Comparison of ENCODE assay signal across 8 cellular contexts in genomic region chrX:55452825-55453124, GRCh38. TPM values are rescaled to one million over a fixed set of nuclear protein-coding genes. Genes with fewer than 3 reads are reported as not detected.
DNase-seq lines count a peak whose midpoint lies in the region; TF ChIP-seq lines count a peak whose summit lies in the region.

No MANE protein-coding gene starts in this region.

- H3K36me3 Mint-ChIP-seq in endothelial cell (ENCODE audit: low read depth, unreplicated experiment) = no peaks in the 10 kb centered on the region

- H3K79me1 ChIP-seq in trophoblast cell (ENCODE audit: low read length) = peaks cover 3% of the 10 kb centered on the region

- peak overlapping the region; percentile 88 for H3K4me3 ChIP-seq in OCI-LY3 (ENCODE audit: low read length)
- peak overlapping the region; percentile 70 for H3K4me3 ChIP-seq in trophoblast cell (ENCODE audit: low read depth, low read length)

- no peak overlapping the region for H3K14ac ChIP-seq in trophoblast cell (ENCODE audit: low read length)

- no peaks in the 10 kb centered on the region for H3K27me3 ChIP-seq in OCI-LY3 (ENCODE audit: low read depth, low read length)
- no peaks in the 10 kb centered on the region for H3K27me3 ChIP-seq in trophoblast cell (ENCODE audit: insufficient read depth, low read length)

- H4K8ac ChIP-seq in trophoblast cell (ENCODE audit: low read depth, low read length) = no peak overlapping the region

- H3K18ac ChIP-seq in trophoblast cell (ENCODE audit: low read length) = no peak overlapping the region

- H3K36me3 ChIP-seq in OCI-LY3 (replicated peaks; ENCODE audit: low read depth, low read length) (no peaks in the 10 kb centered on the region), trophoblast cell (ENCODE audit: control insufficient read depth in 1 of 2, insufficient read depth in 2 of 2, low read length in 2 of 2) (no peaks in the 10 kb centered on the region)

- H4K91ac ChIP-seq in trophoblast cell (ENCODE audit: low read depth, low read length) = no peak overlapping the region

- peaks cover 1% of the 10 kb centered on the region for H3K27me3 Mint-ChIP-seq in endothelial cell (ENCODE audit: unreplicated experiment)

- no peak overlapping the region for H2BK12ac ChIP-seq in trophoblast cell (ENCODE audit: low read length)

- H3K9me3 Mint-ChIP-seq in endothelial cell (ENCODE audit: unreplicated experiment) = no peaks in the 10 kb centered on the region

- H4K12ac ChIP-seq in trophoblast cell (ENCODE audit: low read depth, low read length) = no peak overlapping the region

- no peak overlapping the region for H3K27ac ChIP-seq in OCI-LY3 (ENCODE audit: low read length)
- H3K27ac ChIP-seq in trophoblast cell (ENCODE audit: low read depth, low read length) = no peak overlapping the region

- H3K9me3 ChIP-seq in OCI-LY3 (ENCODE audit: insufficient read depth, low read length) (no peaks in the 10 kb centered on the region), trophoblast cell (ENCODE audit: insufficient read depth, low read depth, low read length) (no peaks in the 10 kb centered on the region)

- H3K4ac ChIP-seq in trophoblast cell (ENCODE audit: low read depth, low read length) = no peak overlapping the region

- in situ Hi-C loops in GM13976 (cut with MboI; ENCODE audit: low sequenced_read_pairs, unreplicated experiment) = no loop called here

- peak overlapping the region; percentile 94 for H3K4me3 Mint-ChIP-seq in endothelial cell (ENCODE audit: unreplicated experiment)

- no CpG with 5 or more reads among the region's 10 CpGs for WGBS in trophoblast cell (ENCODE audit: extremely low coverage, insufficient coverage, insufficient read length)

- H3K23ac ChIP-seq in trophoblast cell (ENCODE audit: low read length) = no peak overlapping the region

- peaks cover 7% of the 10 kb centered on the region for H3K4me1 Mint-ChIP-seq in endothelial cell (ENCODE audit: unreplicated experiment)

- H3K4me2 ChIP-seq in OCI-LY3 (ENCODE audit: low read length) = peak overlapping the region; percentile 88
- peak overlapping the region; percentile 64 for H3K4me2 ChIP-seq in trophoblast cell (ENCODE audit: low read length)

- H2BK120ac ChIP-seq in trophoblast cell (ENCODE audit: insufficient read depth, low read length, poor library complexity) = no peak overlapping the region

- no peak overlapping the region for H3K27ac Mint-ChIP-seq in endothelial cell (ENCODE audit: unreplicated experiment)

- H2AFZ ChIP-seq in OCI-LY3 (ENCODE audit: low read depth, low read length) (no peak overlapping the region; the same call in 1 of the 2 replicates), trophoblast cell (ENCODE audit: insufficient read depth, low read length, poor library complexity) (no peak overlapping the region)

- no peaks in the 10 kb centered on the region for H4K20me1 ChIP-seq in OCI-LY3 (ENCODE audit: insufficient read depth, low read length)

- H2BK5ac ChIP-seq in trophoblast cell (ENCODE audit: low read depth, low read length, poor library complexity) = no peak overlapping the region

- H3K9ac ChIP-seq in OCI-LY3 (ENCODE audit: low read length) = peak overlapping the region; percentile 78
- no peak overlapping the region for H3K9ac ChIP-seq in trophoblast cell (ENCODE audit: low read length)

- TF ChIP-seq CTCF in GM13976 (IDR thresholded peaks at IDR 0.05; ENCODE audit: borderline replicate concordance, control extremely low read depth, extremely low read depth, insufficient read depth, missing control alignments) (no peak), OCI-LY3 (IDR thresholded peaks at IDR 0.05; ENCODE audit: low read depth, low read length) (no peak), endothelial cell (IDR thresholded peaks at IDR 0.05; ENCODE audit: unreplicated experiment) (no peak)

- peaks cover 13% of the 10 kb centered on the region for H3K79me2 ChIP-seq in OCI-LY3 (ENCODE audit: low read length)
- no peaks in the 10 kb centered on the region for H3K79me2 ChIP-seq in trophoblast cell (ENCODE audit: control insufficient read depth, insufficient read depth, low read length, poor library complexity)

- no peak overlapping the region for H2AK5ac ChIP-seq in trophoblast cell (ENCODE audit: low read length)

- H3K4me1 ChIP-seq in OCI-LY3 (ENCODE audit: low read length) = 0 out of 2 replicates have a peak, but pooled peaks cover 10% of the 10 kb centered on the region
- H3K4me1 ChIP-seq in trophoblast cell (ENCODE audit: control insufficient read depth in 1 of 2, insufficient read depth in 2 of 2, low read length in 2 of 2) = peaks cover 0 to 3% of the 10 kb centered on the region in 2 experiments

- DNase-seq in GM13976 (ENCODE audit: low spot score) = peak; percentile 8
- DNase-seq in endothelial cell (ENCODE audit: low spot score) = no peak
- no peak for DNase-seq in trophoblast cell
- no peak for DNase-seq in hippocampal formation (lab: John Stamatoyannopoulos, UW)
- no peak for DNase-seq in NCI-H345 treated with DMSO at 0.1 percent for 48 hours (lab: John Stamatoyannopoulos, UW; ENCODE audit: unreplicated experiment)
- no peak for DNase-seq in iPS-NIHi7 (ENCODE audit: extremely low spot score)
- DNase-seq in NCI-H510A (lab: John Stamatoyannopoulos, UW) = no peak

RNA-seq across cellular contexts. Expression of gene MAGEH1, which starts 0.8 kb away (rescaled TPM):
- total RNA-seq in endothelial cell (ENCODE audit: unreplicated experiment) = 20.1 TPM
- 17.2 and 17.8 TPM in 2 replicates for polyA plus RNA-seq in trophoblast cell (2013)

RNA-seq across cellular contexts. Expression of gene USP51, which starts 36.9 kb away (rescaled TPM):
- 6.3 TPM for total RNA-seq in endothelial cell (ENCODE audit: unreplicated experiment)
- 3.4 TPM in 2 replicates for polyA plus RNA-seq in trophoblast cell (2013)
